In the genomic region with DNA sequence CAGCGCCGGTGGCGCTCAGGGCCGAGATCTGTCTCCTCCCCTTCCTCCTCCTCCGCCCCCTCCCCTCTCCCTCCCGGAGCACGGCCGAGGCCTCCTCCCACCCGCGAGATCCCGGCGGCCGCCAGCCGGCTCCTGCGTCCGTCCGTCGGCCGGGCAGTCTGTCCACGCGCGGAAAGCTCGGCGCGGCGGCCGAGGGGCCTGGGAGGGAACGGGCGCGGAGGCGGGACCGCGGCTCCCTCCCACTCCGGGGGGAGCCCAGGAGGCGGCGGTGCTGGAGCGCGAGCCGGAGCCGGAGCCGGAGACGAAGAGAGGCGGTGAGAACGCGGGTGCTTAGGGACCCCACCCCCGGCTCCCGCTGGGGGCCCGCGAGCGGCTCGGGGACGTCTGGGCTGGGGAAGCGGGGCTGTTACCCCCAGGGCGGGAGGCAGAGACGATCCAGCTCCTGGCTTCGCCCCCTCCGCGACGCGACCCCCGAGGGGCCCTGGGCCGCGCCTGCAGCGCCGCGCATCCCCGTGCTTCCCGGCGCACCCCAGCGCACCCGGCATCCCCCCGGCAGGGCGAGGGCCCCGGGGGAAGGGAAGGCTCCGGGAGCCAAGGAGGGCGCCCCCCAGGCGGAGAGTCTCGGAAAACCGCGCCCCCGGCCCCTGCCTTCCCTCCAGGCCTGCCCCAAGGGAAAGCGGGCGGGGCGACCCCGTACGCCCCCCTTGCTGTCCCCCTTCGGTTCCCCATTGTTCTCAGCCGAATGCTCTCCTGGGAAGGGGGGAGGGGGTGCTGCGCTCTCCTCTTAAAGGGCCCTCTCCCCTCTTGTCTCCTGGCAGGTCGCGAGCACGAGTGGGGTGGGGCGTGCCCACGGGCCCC, we compare ENCODE assay signal across 2 cellular contexts.
TF ChIP-seq lines count a peak whose summit lies in the region.

A gene (plus strand): TSS at position 100 of the 858 bp plus-strand sequence. CDS start 1,463 bp downstream, outside the sequence.

TF ChIP-seq in H1, 55 proteins besides CTCF, POLR2A, EP300 and RAD21 (continued from another document):
- TF ChIP-seq BACH1 (IDR thresholded peaks at IDR 0.05; ENCODE audit: low read length) (peak; percentile 72), PHF8 (conservative IDR thresholded peaks at IDR 0.05; ENCODE audit: low read depth, low read length) (no peak; the same call in 1 of the 2 replicates), HDAC2 (IDR thresholded peaks at IDR 0.05; ENCODE audit: borderline replicate concordance in 1 of 2, low read depth in 2 of 2, low read length in 2 of 2) (peak; percentile 63 to 76; a peak in 1 of 4 replicates), EZH2 (IDR thresholded peaks at IDR 0.05; ENCODE audit: low read depth, low read length, severe bottlenecking) (peak; percentile 53), RBBP5 (IDR thresholded peaks at IDR 0.05; ENCODE audit: borderline replicate concordance, low read depth, low read length) (peak; percentile 49; the same call in 1 of the 2 replicates), ASH2L (IDR thresholded peaks at IDR 0.05; ENCODE audit: low read length) (no peak), KDM4A (IDR thresholded peaks at IDR 0.05; ENCODE audit: low read depth, low read length, severe bottlenecking) (peak; percentile 88)
- TF ChIP-seq, protein P1, sequence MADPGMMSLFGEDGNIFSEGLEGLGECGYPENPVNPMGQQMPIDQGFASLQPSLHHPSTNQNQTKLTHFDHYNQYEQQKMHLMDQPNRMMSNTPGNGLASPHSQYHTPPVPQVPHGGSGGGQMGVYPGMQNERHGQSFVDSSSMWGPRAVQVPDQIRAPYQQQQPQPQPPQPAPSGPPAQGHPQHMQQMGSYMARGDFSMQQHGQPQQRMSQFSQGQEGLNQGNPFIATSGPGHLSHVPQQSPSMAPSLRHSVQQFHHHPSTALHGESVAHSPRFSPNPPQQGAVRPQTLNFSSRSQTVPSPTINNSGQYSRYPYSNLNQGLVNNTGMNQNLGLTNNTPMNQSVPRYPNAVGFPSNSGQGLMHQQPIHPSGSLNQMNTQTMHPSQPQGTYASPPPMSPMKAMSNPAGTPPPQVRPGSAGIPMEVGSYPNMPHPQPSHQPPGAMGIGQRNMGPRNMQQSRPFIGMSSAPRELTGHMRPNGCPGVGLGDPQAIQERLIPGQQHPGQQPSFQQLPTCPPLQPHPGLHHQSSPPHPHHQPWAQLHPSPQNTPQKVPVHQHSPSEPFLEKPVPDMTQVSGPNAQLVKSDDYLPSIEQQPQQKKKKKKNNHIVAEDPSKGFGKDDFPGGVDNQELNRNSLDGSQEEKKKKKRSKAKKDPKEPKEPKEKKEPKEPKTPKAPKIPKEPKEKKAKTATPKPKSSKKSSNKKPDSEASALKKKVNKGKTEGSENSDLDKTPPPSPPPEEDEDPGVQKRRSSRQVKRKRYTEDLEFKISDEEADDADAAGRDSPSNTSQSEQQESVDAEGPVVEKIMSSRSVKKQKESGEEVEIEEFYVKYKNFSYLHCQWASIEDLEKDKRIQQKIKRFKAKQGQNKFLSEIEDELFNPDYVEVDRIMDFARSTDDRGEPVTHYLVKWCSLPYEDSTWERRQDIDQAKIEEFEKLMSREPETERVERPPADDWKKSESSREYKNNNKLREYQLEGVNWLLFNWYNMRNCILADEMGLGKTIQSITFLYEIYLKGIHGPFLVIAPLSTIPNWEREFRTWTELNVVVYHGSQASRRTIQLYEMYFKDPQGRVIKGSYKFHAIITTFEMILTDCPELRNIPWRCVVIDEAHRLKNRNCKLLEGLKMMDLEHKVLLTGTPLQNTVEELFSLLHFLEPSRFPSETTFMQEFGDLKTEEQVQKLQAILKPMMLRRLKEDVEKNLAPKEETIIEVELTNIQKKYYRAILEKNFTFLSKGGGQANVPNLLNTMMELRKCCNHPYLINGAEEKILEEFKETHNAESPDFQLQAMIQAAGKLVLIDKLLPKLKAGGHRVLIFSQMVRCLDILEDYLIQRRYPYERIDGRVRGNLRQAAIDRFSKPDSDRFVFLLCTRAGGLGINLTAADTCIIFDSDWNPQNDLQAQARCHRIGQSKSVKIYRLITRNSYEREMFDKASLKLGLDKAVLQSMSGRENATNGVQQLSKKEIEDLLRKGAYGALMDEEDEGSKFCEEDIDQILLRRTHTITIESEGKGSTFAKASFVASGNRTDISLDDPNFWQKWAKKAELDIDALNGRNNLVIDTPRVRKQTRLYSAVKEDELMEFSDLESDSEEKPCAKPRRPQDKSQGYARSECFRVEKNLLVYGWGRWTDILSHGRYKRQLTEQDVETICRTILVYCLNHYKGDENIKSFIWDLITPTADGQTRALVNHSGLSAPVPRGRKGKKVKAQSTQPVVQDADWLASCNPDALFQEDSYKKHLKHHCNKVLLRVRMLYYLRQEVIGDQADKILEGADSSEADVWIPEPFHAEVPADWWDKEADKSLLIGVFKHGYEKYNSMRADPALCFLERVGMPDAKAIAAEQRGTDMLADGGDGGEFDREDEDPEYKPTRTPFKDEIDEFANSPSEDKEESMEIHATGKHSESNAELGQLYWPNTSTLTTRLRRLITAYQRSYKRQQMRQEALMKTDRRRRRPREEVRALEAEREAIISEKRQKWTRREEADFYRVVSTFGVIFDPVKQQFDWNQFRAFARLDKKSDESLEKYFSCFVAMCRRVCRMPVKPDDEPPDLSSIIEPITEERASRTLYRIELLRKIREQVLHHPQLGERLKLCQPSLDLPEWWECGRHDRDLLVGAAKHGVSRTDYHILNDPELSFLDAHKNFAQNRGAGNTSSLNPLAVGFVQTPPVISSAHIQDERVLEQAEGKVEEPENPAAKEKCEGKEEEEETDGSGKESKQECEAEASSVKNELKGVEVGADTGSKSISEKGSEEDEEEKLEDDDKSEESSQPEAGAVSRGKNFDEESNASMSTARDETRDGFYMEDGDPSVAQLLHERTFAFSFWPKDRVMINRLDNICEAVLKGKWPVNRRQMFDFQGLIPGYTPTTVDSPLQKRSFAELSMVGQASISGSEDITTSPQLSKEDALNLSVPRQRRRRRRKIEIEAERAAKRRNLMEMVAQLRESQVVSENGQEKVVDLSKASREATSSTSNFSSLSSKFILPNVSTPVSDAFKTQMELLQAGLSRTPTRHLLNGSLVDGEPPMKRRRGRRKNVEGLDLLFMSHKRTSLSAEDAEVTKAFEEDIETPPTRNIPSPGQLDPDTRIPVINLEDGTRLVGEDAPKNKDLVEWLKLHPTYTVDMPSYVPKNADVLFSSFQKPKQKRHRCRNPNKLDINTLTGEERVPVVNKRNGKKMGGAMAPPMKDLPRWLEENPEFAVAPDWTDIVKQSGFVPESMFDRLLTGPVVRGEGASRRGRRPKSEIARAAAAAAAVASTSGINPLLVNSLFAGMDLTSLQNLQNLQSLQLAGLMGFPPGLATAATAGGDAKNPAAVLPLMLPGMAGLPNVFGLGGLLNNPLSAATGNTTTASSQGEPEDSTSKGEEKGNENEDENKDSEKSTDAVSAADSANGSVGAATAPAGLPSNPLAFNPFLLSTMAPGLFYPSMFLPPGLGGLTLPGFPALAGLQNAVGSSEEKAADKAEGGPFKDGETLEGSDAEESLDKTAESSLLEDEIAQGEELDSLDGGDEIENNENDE (IDR thresholded peaks at IDR 0.05; ENCODE audit: insufficient replicate concordance, low read length): no peak

TF ChIP-seq in neural cell, 6 proteins besides CTCF, POLR2A, EP300 and RAD21:
- TF ChIP-seq, protein P2, sequence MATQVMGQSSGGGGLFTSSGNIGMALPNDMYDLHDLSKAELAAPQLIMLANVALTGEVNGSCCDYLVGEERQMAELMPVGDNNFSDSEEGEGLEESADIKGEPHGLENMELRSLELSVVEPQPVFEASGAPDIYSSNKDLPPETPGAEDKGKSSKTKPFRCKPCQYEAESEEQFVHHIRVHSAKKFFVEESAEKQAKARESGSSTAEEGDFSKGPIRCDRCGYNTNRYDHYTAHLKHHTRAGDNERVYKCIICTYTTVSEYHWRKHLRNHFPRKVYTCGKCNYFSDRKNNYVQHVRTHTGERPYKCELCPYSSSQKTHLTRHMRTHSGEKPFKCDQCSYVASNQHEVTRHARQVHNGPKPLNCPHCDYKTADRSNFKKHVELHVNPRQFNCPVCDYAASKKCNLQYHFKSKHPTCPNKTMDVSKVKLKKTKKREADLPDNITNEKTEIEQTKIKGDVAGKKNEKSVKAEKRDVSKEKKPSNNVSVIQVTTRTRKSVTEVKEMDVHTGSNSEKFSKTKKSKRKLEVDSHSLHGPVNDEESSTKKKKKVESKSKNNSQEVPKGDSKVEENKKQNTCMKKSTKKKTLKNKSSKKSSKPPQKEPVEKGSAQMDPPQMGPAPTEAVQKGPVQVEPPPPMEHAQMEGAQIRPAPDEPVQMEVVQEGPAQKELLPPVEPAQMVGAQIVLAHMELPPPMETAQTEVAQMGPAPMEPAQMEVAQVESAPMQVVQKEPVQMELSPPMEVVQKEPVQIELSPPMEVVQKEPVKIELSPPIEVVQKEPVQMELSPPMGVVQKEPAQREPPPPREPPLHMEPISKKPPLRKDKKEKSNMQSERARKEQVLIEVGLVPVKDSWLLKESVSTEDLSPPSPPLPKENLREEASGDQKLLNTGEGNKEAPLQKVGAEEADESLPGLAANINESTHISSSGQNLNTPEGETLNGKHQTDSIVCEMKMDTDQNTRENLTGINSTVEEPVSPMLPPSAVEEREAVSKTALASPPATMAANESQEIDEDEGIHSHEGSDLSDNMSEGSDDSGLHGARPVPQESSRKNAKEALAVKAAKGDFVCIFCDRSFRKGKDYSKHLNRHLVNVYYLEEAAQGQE (IDR thresholded peaks at IDR 0.05; ENCODE audit: borderline replicate concordance): no peak
- peak; percentile 38 for TF ChIP-seq SMC3 (conservative IDR thresholded peaks at IDR 0.05; ENCODE audit: poor library complexity)
- peak; percentile 38 for TF ChIP-seq MXI1 (conservative IDR thresholded peaks at IDR 0.05; ENCODE audit: poor library complexity, severe bottlenecking)
- TF ChIP-seq EZH2 (IDR thresholded peaks at IDR 0.05; ENCODE audit: borderline replicate concordance, insufficient read depth, low read length, poor library complexity, severe bottlenecking): no peak
- TF ChIP-seq TAF1 (IDR thresholded peaks at IDR 0.05; ENCODE audit: low read depth): peak; percentile 76
- peak; percentile 55 for TF ChIP-seq POLR2AphosphoS5 (IDR thresholded peaks at IDR 0.05)
